11 cellular contexts compared by ENCODE assay signal in the genomic region with DNA sequence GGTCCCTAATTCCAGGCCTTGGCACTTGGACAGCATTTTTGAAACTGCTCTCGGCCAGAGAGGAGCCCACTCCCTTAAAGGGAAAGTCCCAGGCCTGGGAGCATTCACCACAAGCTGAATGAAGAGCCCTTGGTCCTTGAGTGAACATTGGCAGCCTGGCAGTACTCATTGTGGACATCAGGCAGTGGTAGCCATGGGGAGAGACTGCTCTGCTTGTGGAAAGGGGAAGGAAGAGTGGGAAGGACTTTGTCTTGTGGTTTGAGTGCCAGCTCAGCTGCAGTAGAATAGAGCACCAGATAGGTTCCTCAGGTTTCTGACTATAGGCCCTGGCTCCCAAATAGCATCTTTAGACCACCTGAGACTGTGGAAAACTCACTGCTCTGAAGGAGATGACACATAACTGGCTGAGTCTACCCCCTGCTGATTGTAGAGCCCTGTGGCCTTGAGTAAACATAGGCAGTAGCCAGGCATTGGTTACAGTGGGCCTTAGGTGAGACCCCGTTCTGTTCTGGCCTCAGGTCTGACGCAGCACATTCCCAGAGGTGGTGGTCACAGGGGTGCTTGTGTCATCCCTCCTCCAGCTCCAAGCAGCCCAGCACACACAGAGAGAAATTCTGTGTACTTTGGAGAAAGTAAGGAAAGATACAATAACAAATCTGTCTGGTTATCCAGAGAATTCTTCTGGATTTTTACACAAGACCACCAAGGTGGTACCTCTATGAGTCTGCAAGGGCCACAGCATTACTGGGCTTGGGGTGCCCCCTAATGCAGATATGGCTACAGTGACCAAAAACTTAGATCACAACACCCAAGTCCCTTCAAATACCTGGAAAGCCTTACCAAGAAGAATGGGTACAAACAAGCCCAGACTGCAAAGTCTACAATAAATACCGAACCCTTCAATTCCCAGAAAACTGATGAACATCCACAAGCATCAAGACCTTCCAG.
DNase-seq lines count a peak whose midpoint lies in the region; ATAC-seq and TF ChIP-seq lines count a peak whose summit lies in the region.
"Had no signal": no experiment of that assay in that cellular context is flagged by ENCODE, and none has a peak within 500 bp of the region (broad histone marks: within the 10 kb centered on the region; RNA-seq: fewer than 3 reads in every experiment).

No MANE protein-coding gene starts in this region.

- H3K27ac Mint-ChIP-seq in nephron, result no peak overlapping the region

- peaks cover 4% of the 10 kb centered on the region for H3K27me3 Mint-ChIP-seq in nephron (ENCODE audit: low read depth)

- TF ChIP-seq CTCF in nephron (IDR thresholded peaks at IDR 0.05; ENCODE audit: unreplicated experiment in 3 of 3), result peak; percentile 18 to 19 (median 18)

- TF ChIP-seq RAD21 in Ishikawa (IDR thresholded peaks at IDR 0.05; ENCODE audit: low read depth), result peak; percentile 42

- DNase-seq in EH (ENCODE audit: low read depth) (peak; percentile 64), cerebellar cortex (ENCODE audit: low spot score) (peak; percentile 10), CD1c-positive myeloid dendritic cell (ENCODE audit: extremely low spot score) (no peak), NCI-H2196 (lab: John Stamatoyannopoulos, UW; ENCODE audit: unreplicated experiment) (no peak)
- DNase-seq in activated CD8-positive, alpha-beta memory T cell treated with anti-CD3 and anti-CD28 coated beads for 24 hours, result no peak
- DNase-seq: stimulated activated CD4-positive, alpha-beta T cell treated with anti-CD3 and anti-CD28 coated beads, Interleukin-15, amount 100 ng/mL, for 24 hours; stimulated activated naive CD8-positive, alpha-beta T cell treated with anti-CD3 and anti-CD28 coated beads, Interleukin-15, Interleukin-2, amounts not matched to agents 100 U/mL and 50 U/mL, for 24 hours had no signal

- H3K9me3 Mint-ChIP-seq in nephron, result peaks cover 26% of the 10 kb centered on the region

- TF ChIP-seq EP300 in Ishikawa (IDR thresholded peaks at IDR 0.05; ENCODE audit: borderline replicate concordance), result no peak

- H3K36me3 Mint-ChIP-seq in nephron (ENCODE audit: low read depth), result peaks cover 5% of the 10 kb centered on the region

- ATAC-seq in GM19452 (IDR thresholded peaks at IDR 0.05; ENCODE audit: unreplicated experiment), result no peak
- ATAC-seq: mucosa of descending colon; stimulated activated naive CD8-positive, alpha-beta T cell treated with anti-CD3 and anti-CD28 coated beads, Interleukin-15, Interleukin-2, amounts not matched to agents 100 U/mL and 50 U/mL, for 24 hours had no signal

- H3K4me1 Mint-ChIP-seq in nephron, result peaks cover 6% of the 10 kb centered on the region

- H3K4me3 Mint-ChIP-seq in nephron, result no peak overlapping the region

TF ChIP-seq in Ishikawa, 13 proteins besides CTCF, POLR2A, EP300 and RAD21:
- no peak for TF ChIP-seq EGR1 (IDR thresholded peaks at IDR 0.05)

Comparison
In these comparisons a context has a peak if more than half of its experiments do, and no peak if none do; other contexts are left out.
1. DNase-seq: peak in EH (single experiment) and cerebellar cortex (single experiment); none in CD1c-positive myeloid dendritic cell (single experiment), NCI-H2196 (single experiment) and activated CD8-positive, alpha-beta memory T cell treated with anti-CD3 and anti-CD28 coated beads for 24 hours (single experiment).